1 cellular context compared by ENCODE assay signal in genomic region chr12:109722022-109722752, GRCh38.
TF ChIP-seq lines count a peak whose summit lies in the region.

No MANE protein-coding gene starts in this region.

TF ChIP-seq in H1, 55 proteins besides CTCF, POLR2A, EP300 and RAD21:
- TF ChIP-seq TAF7 (optimal IDR thresholded peaks at IDR 0.05; ENCODE audit: borderline replicate concordance, low read depth, low read length) (no peak), ZNF274 (IDR thresholded peaks at IDR 0.05; ENCODE audit: borderline replicate concordance, extremely low read depth, low read length) (no peak), SIRT6 (IDR thresholded peaks at IDR 0.05; ENCODE audit: low read length) (no peak), SP1 (IDR thresholded peaks at IDR 0.05; ENCODE audit: low read depth, low read length) (no peak), RFX5 (IDR thresholded peaks at IDR 0.05; ENCODE audit: borderline replicate concordance, low read depth, low read length) (no peak), CHD1 (IDR thresholded peaks at IDR 0.05; ENCODE audit: low read depth, low read length) (no peak), ATF2 (IDR thresholded peaks at IDR 0.05; ENCODE audit: low read length) (no peak), E2F6 (IDR thresholded peaks at IDR 0.05) (no peak), SP2 (IDR thresholded peaks at IDR 0.05; ENCODE audit: low read length) (no peak), KDM5A (IDR thresholded peaks at IDR 0.05; ENCODE audit: low read length) (no peak), CEBPB (IDR thresholded peaks at IDR 0.05; ENCODE audit: low read depth, low read length) (no peak), USF2 (IDR thresholded peaks at IDR 0.05; ENCODE audit: low read length) (no peak), TCF12 (IDR thresholded peaks at IDR 0.05; ENCODE audit: low read depth, low read length) (no peak)
